ENCODE assay signal across 10 cellular contexts in genomic region chr11:117146521-117146920, GRCh38. TPM values are rescaled to one million over a fixed set of nuclear protein-coding genes. Genes with fewer than 3 reads are reported as not detected.
DNase-seq lines count a peak whose midpoint lies in the region; ATAC-seq and TF ChIP-seq lines count a peak whose summit lies in the region.
"Had no signal": no experiment of that assay in that cellular context is flagged by ENCODE, and none has a peak within 500 bp of the region (broad histone marks: within the 10 kb centered on the region; RNA-seq: fewer than 3 reads in every experiment).

No MANE protein-coding gene starts in this region.

- H3K4me1 Mint-ChIP-seq in activated naive CD8-positive, alpha-beta T cell treated with anti-CD3 and anti-CD28 coated beads for 36 hours: peaks cover 38% of the 10 kb centered on the region

- no peak for TF ChIP-seq CTCF in right atrium auricular region (IDR thresholded peaks at IDR 0.05)
- no peak for TF ChIP-seq CTCF in uterus (IDR thresholded peaks at IDR 0.05)

- peak overlapping the region; percentile 30 for H3K27ac ChIP-seq in right cardiac atrium (ENCODE audit: low read length)
- H3K27ac ChIP-seq in right atrium auricular region: peak overlapping the region in 1 of 2 donors; percentile 16
- peak overlapping the region; percentile 89 to 92 for H3K27ac ChIP-seq in uterus

- H3K4me3 ChIP-seq in right cardiac atrium (ENCODE audit: low read length): no peak overlapping the region
- no peak overlapping the region for H3K4me3 ChIP-seq in right atrium auricular region
- H3K4me3 ChIP-seq in uterus: peak overlapping the region in 1 of 2 donors; percentile 5

- H3K27ac Mint-ChIP-seq in activated naive CD8-positive, alpha-beta T cell treated with anti-CD3 and anti-CD28 coated beads for 36 hours: no peak overlapping the region

- no peaks in the 10 kb centered on the region for H3K9me3 Mint-ChIP-seq in activated naive CD8-positive, alpha-beta T cell treated with anti-CD3 and anti-CD28 coated beads for 36 hours

- H3K36me3 ChIP-seq in right atrium auricular region: peaks cover 12% of the 10 kb centered on the region
- no peaks in the 10 kb centered on the region for H3K36me3 ChIP-seq in uterus

- H3K4me1 ChIP-seq in right cardiac atrium (ENCODE audit: control insufficient read depth, insufficient read depth, low read length): peaks cover 3% of the 10 kb centered on the region
- H3K4me1 ChIP-seq in right atrium auricular region: peaks cover 0 to 51% of the 10 kb centered on the region in 2 donors
- H3K4me1 ChIP-seq in uterus: peaks cover 3 to 9% of the 10 kb centered on the region in 2 donors

- TF ChIP-seq POLR2A in uterus (IDR thresholded peaks at IDR 0.05): no peak

- H3K9me3 ChIP-seq in right cardiac atrium (ENCODE audit: control insufficient read depth, low read length) (no peaks in the 10 kb centered on the region), right atrium auricular region (no peaks in the 10 kb centered on the region), uterus (no peaks in the 10 kb centered on the region)

- no peak for ATAC-seq in right cardiac atrium

- H3K36me3 Mint-ChIP-seq in activated naive CD8-positive, alpha-beta T cell treated with anti-CD3 and anti-CD28 coated beads for 36 hours: peaks cover 30% of the 10 kb centered on the region

- DNase-seq in right cardiac atrium (no peak), right atrium auricular region (ENCODE audit: low spot score) (no peak), iris pigment epithelial cell (ENCODE audit: low read depth) (peak; percentile 60), uterus (no peak), HUDEP-2 (lab: John Stamatoyannopoulos, UW; ENCODE audit: unreplicated experiment in 76 of 76) (no peak), NK-92 (lab: John Stamatoyannopoulos, UW; ENCODE audit: unreplicated experiment) (no peak), hippocampal formation (lab: John Stamatoyannopoulos, UW) (no peak)
- DNase-seq in activated naive CD8-positive, alpha-beta T cell treated with anti-CD3 and anti-CD28 coated beads for 36 hours: no peak
- DNase-seq: DMS153, NCI-H2081 treated with DMSO at 0.1 percent for 48 hours had no signal

- 61% methylated on average over 10 of the region's 10 CpGs for WGBS in right cardiac atrium

- intact Hi-C loops in right cardiac atrium (cut with DNase I) (no loop called here), uterus (cut with DNase I; ENCODE audit: low total_unique reads) (no loop called here)

- peak overlapping the region; percentile 100 for H3K4me3 Mint-ChIP-seq in activated naive CD8-positive, alpha-beta T cell treated with anti-CD3 and anti-CD28 coated beads for 36 hours

- H3K27me3 Mint-ChIP-seq in activated naive CD8-positive, alpha-beta T cell treated with anti-CD3 and anti-CD28 coated beads for 36 hours: peaks cover 5% of the 10 kb centered on the region

- H3K27me3 ChIP-seq in right cardiac atrium (ENCODE audit: control insufficient read depth, insufficient read depth) (no peaks in the 10 kb centered on the region), right atrium auricular region (no peaks in the 10 kb centered on the region), uterus (no peaks in the 10 kb centered on the region)

RNA-seq across cellular contexts. Expression of gene PAFAH1B2, which starts 2.4 kb away (rescaled TPM):
- total RNA-seq in right cardiac atrium: 10 to 100 TPM; 52.6 to 68.1 (median 57.5) TPM
- 20.4 TPM for polyA plus RNA-seq in right cardiac atrium
- total RNA-seq in right atrium auricular region: 10 to 100 TPM; 41.1 to 65.8 TPM
- total RNA-seq in activated naive CD8-positive, alpha-beta T cell treated with anti-CD3 and anti-CD28 coated beads for 36 hours: 10 to 100 TPM; 67.5 to 67.6 TPM
- total RNA-seq in uterus: 100 to 1,000 TPM in 3 of 4 donors, 10 to 100 TPM in 1; 62.8 to 154 (median 128) TPM

RNA-seq across cellular contexts. Expression of gene SIDT2, which starts 32.0 kb away (rescaled TPM):
- total RNA-seq in right cardiac atrium (10 to 100 TPM; 34.6 to 57.4 (median 40.8) TPM), right atrium auricular region (10 to 100 TPM; 19.1 to 33.0 TPM), uterus (10 to 100 TPM in 3 of 4 donors, 1 to 10 TPM in 1; 6.4 to 91.3 (median 28.7) TPM)
- 28.6 TPM for polyA plus RNA-seq in right cardiac atrium
- 1 to 10 TPM; 8.0 to 8.7 TPM for total RNA-seq in activated naive CD8-positive, alpha-beta T cell treated with anti-CD3 and anti-CD28 coated beads for 36 hours

RNA-seq across cellular contexts. Expression of gene SIK3, which starts 48.3 kb away (rescaled TPM):
- total RNA-seq in right cardiac atrium: 10 to 100 TPM; 34.2 to 46.6 (median 36.9) TPM
- 13.4 TPM for polyA plus RNA-seq in right cardiac atrium
- 10 to 100 TPM; 27.0 to 40.1 TPM for total RNA-seq in right atrium auricular region
- 10 to 100 TPM; 22.8 to 24.0 TPM for total RNA-seq in activated naive CD8-positive, alpha-beta T cell treated with anti-CD3 and anti-CD28 coated beads for 36 hours
- total RNA-seq in uterus: 10 to 100 TPM; 14.1 to 77.0 (median 40.7) TPM

RNA-seq across cellular contexts. Expression of gene TAGLN, which starts 52.6 kb away (rescaled TPM):
- total RNA-seq in right cardiac atrium: 1,000 to 10,000 TPM in 1 of 4 donors, 100 to 1,000 TPM in 3; 414 to 1,307 (median 766) TPM
- polyA plus RNA-seq in right cardiac atrium: 987 TPM
- total RNA-seq in right atrium auricular region: 1,000 to 10,000 TPM in 1 of 2 donors, 100 to 1,000 TPM in 1; 442 to 1,859 TPM
- 1 to 10 TPM; 2.0 TPM for total RNA-seq in activated naive CD8-positive, alpha-beta T cell treated with anti-CD3 and anti-CD28 coated beads for 36 hours
- total RNA-seq in uterus: 1,000 to 10,000 TPM; 1,588 to 9,854 (median 3,936) TPM
